In the genomic region with DNA sequence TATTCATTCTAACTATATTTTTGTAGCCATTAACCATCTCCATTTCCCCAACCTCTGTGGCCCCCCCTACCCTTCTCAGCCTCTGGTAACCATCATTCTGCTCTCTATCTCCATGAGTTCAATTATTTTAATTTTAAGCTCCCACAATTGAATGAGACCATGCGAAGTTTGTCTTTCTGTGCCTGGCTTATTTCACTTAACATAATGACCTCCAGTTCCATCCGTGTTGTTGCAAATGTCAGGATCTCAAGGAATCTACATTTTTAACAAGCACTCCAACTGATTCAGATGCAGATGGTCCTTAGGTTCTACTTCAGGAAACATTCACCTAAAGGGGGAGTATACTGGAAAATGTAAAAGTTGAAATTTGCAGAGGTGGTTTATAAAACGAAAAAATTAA, we compare ENCODE assay signal across 21 cellular contexts.
"Had no signal": no experiment of that assay in that cellular context is flagged by ENCODE, and none has a peak within 500 bp of the region (broad histone marks: within the 10 kb centered on the region; RNA-seq: fewer than 3 reads in every experiment).

No MANE protein-coding gene starts in this region.

- H3K27me3 ChIP-seq: SJSA1 had no signal

- H3K4me3 ChIP-seq: K562, SJSA1 had no signal

- H3K9me3 Mint-ChIP-seq: IgD-negative memory B cell had no signal

- H3K9me3 ChIP-seq: SJSA1 had no signal

- H3K4me1 ChIP-seq: SJSA1 had no signal

- H3K27ac ChIP-seq: HL-60, KMS-11, SJSA1 had no signal

- H3K36me3 ChIP-seq: SJSA1 had no signal

- H3K27ac Mint-ChIP-seq: IgD-negative memory B cell had no signal

- H3K9ac ChIP-seq: KMS-11 had no signal

- H3K4me2 ChIP-seq: KMS-11 had no signal

- H3K4me3 Mint-ChIP-seq: IgD-negative memory B cell had no signal

- H3K36me3 Mint-ChIP-seq: IgD-negative memory B cell had no signal

- ATAC-seq: K562 had no signal

- DNase-seq: Kasumi-1, MM.1S, NCI-H1092 treated with DMSO at 0.1 percent for 48 hours, NCI-H1436, NCI-H187, NCI-H2029, NCI-H2081 treated with DMSO at 0.1 percent for 48 hours, NCI-H2171, NCI-H226, NCI-H446, NCI-H510A, NCI-H524 treated with DMSO at 0.1 percent for 48 hours, NCI-H774, Right ventricle myocardium superior, RPMI8226, SIG-M5 had no signal
